6 cellular contexts compared by ENCODE assay signal in genomic region chr5:139393497-139394122, GRCh38. TPM values are rescaled to one million over a fixed set of nuclear protein-coding genes. Genes with fewer than 3 reads are reported as not detected.
DNase-seq lines count a peak whose midpoint lies in the region; ATAC-seq and TF ChIP-seq lines count a peak whose summit lies in the region.

No MANE protein-coding gene starts in this region.

- H3K36me3 Mint-ChIP-seq in CD8-positive, alpha-beta memory T cell = peaks cover 0 to 2% (median 0%) of the 10 kb centered on the region in 3 donors

- H3K4me1 Mint-ChIP-seq in CD8-positive, alpha-beta memory T cell = peaks cover 27 to 52% (median 34%) of the 10 kb centered on the region in 3 donors

- CTCF ChIA-PET in CD8-positive, alpha-beta memory T cell (lab: Charles Lee) = interaction anchor here (0.8 to 5.4 kb wide), 2 partner anchors 8 to 9 kb away, joined by 3 to 38 read pairs; partner anchors contain the start of gene SPATA24

- H3K27ac ChIP-seq in CD8-positive, alpha-beta memory T cell (ENCODE audit: low read depth, low read length) = no peak overlapping the region
- H3K27ac ChIP-seq in VCaP (peak overlapping the region; percentile 61; the same call in 1 of the 2 replicates), SJCRH30 (no peak overlapping the region)

- ATAC-seq in GM21619 (IDR thresholded peaks at IDR 0.05; ENCODE audit: unreplicated experiment) = no peak

- POLR2A ChIA-PET in CD8-positive, alpha-beta memory T cell (lab: Charles Lee) = interaction anchor here (2.0 kb wide), 1 partner anchor 51 kb away, joined by 7 read pairs; no protein-coding TSS in a partner anchor

- H3K27me3 Mint-ChIP-seq in CD8-positive, alpha-beta memory T cell = peaks cover 0 to 5% of the 10 kb centered on the region in 2 donors

- peak overlapping the region; percentile 87 to 95 (median 89) for H3K4me3 Mint-ChIP-seq in CD8-positive, alpha-beta memory T cell

- H3K4me3 ChIP-seq in CD8-positive, alpha-beta memory T cell (ENCODE audit: low read length) = peak overlapping the region; percentile 59
- H3K4me3 ChIP-seq in mononuclear cell (ENCODE audit: low read length) = peak overlapping the region; percentile 54
- H3K4me3 ChIP-seq in SJCRH30 = no peak overlapping the region

- H3K9me3 Mint-ChIP-seq in CD8-positive, alpha-beta memory T cell = no peaks in the 10 kb centered on the region

- H3K36me3 ChIP-seq in CD8-positive, alpha-beta memory T cell (ENCODE audit: insufficient read depth, low read length) = no peaks in the 10 kb centered on the region
- no peaks in the 10 kb centered on the region for H3K36me3 ChIP-seq in SJCRH30

- peak overlapping the region in 5 of 8 donors; percentile 47 to 92 (median 80) for H3K27ac Mint-ChIP-seq in CD8-positive, alpha-beta memory T cell

- H3K27me3 ChIP-seq in CD8-positive, alpha-beta memory T cell (ENCODE audit: insufficient read depth, low read length, poor library complexity, severe bottlenecking) = no peaks in the 10 kb centered on the region
- H3K27me3 ChIP-seq in mononuclear cell (ENCODE audit: insufficient read depth, low read length) = peaks cover 10% of the 10 kb centered on the region
- H3K27me3 ChIP-seq in SJCRH30 = no peaks in the 10 kb centered on the region

- no peak for TF ChIP-seq CTCF in VCaP (conservative IDR thresholded peaks at IDR 0.05)

- H3K9me3 ChIP-seq in CD8-positive, alpha-beta memory T cell (ENCODE audit: low read length) = no peaks in the 10 kb centered on the region
- H3K9me3 ChIP-seq in mononuclear cell (ENCODE audit: low read depth, low read length) (no peaks in the 10 kb centered on the region), SJCRH30 (replicated peaks) (0 out of 2 replicates have a peak, but pooled peaks cover 3% of the 10 kb centered on the region)

- H3K4me1 ChIP-seq in CD8-positive, alpha-beta memory T cell (ENCODE audit: insufficient read depth, low read length) = peaks cover 41% of the 10 kb centered on the region
- H3K4me1 ChIP-seq in mononuclear cell (ENCODE audit: insufficient read depth, low read length) = peaks cover 58% of the 10 kb centered on the region
- H3K4me1 ChIP-seq in SJCRH30 = peaks cover 14% of the 10 kb centered on the region

- DNase-seq in CD8-positive, alpha-beta memory T cell = peak in 1 of 5 donors; percentile 25
- DNase-seq in NCI-H1092 treated with DMSO at 0.1 percent for 48 hours (lab: John Stamatoyannopoulos, UW) (no peak), SJCRH30 (no peak)

RNA-seq across cellular contexts. Expression of gene PROB1, which starts 1.3 kb away (rescaled TPM):
- total RNA-seq in CD8-positive, alpha-beta memory T cell = 1 to 10 TPM; 6.7 to 7.2 TPM
- polyA plus RNA-seq in CD8-positive, alpha-beta memory T cell = 0.72 TPM
- total RNA-seq in mononuclear cell = 0.21 TPM
- total RNA-seq in SJCRH30 (2014; rRNA removed; shearing (Covaris generic)) = 0.38 and 0.59 TPM in 2 replicates

RNA-seq across cellular contexts. Expression of gene MZB1, which starts 3.9 kb away (rescaled TPM):
- total RNA-seq in CD8-positive, alpha-beta memory T cell = 1 to 10 TPM; 5.1 to 6.4 TPM
- polyA plus RNA-seq in CD8-positive, alpha-beta memory T cell = 3.5 TPM
- total RNA-seq in mononuclear cell = 2.9 TPM
- total RNA-seq in SJCRH30 (2014; rRNA removed; shearing (Covaris generic)) = 0.24 TPM in 1 of 2 replicates, not detected in the other

RNA-seq across cellular contexts. Expression of gene SPATA24, which starts 10.3 kb away (rescaled TPM):
- total RNA-seq in CD8-positive, alpha-beta memory T cell = 1 to 10 TPM; 3.6 to 3.9 TPM
- 4.2 TPM for polyA plus RNA-seq in CD8-positive, alpha-beta memory T cell
- 1.3 TPM for total RNA-seq in mononuclear cell
- 8.2 and 8.8 TPM in 2 replicates for total RNA-seq in SJCRH30 (2014; rRNA removed; shearing (Covaris generic))

RNA-seq across cellular contexts. Expression of gene SLC23A1, which starts 10.5 kb away (rescaled TPM):
- under 1 TPM in 1 of 2 experiments, not detected in 1; 0.33 TPM for total RNA-seq in CD8-positive, alpha-beta memory T cell
- polyA plus RNA-seq in CD8-positive, alpha-beta memory T cell = not detected
- total RNA-seq in mononuclear cell = not detected
- not detected in 2 replicates for total RNA-seq in SJCRH30 (2014; rRNA removed; shearing (Covaris generic))

RNA-seq across cellular contexts. Expression of gene DNAJC18, which starts 45.7 kb away (rescaled TPM):
- total RNA-seq in CD8-positive, alpha-beta memory T cell = 10 to 100 TPM; 25.3 to 25.7 TPM
- 10.2 TPM for polyA plus RNA-seq in CD8-positive, alpha-beta memory T cell
- 2.2 TPM for total RNA-seq in mononuclear cell
- total RNA-seq in SJCRH30 (2014; rRNA removed; shearing (Covaris generic)) = 19.7 and 19.8 TPM in 2 replicates
